Comparison of ENCODE assay signal across 2 cellular contexts in genomic region chr16:263944-264343, GRCh38.
TF ChIP-seq lines count a peak whose summit lies in the region.

No MANE protein-coding gene starts in this region.

TF ChIP-seq in SK-N-SH, 30 proteins besides CTCF, POLR2A, EP300 and RAD21:
- TF ChIP-seq SMC3 (IDR thresholded peaks at IDR 0.05; ENCODE audit: low read depth, low read length), result no peak
- no peak for TF ChIP-seq TAF1 (IDR thresholded peaks at IDR 0.05; ENCODE audit: borderline replicate concordance, low read depth, low read length)
- no peak for TF ChIP-seq POLR2AphosphoS5 (IDR thresholded peaks at IDR 0.05; ENCODE audit: low read depth, low read length)
- TF ChIP-seq MAX (IDR thresholded peaks at IDR 0.05; ENCODE audit: low read depth), result no peak
- TF ChIP-seq TEAD4 (IDR thresholded peaks at IDR 0.05; ENCODE audit: borderline replicate concordance, insufficient read depth), result no peak
- no peak for TF ChIP-seq RCOR1 (IDR thresholded peaks at IDR 0.05; ENCODE audit: low read length)
- TF ChIP-seq GATA2 (CRISPR knock-in tag; IDR thresholded peaks at IDR 0.05), result no peak

TF ChIP-seq in SK-N-SH treated with all-trans-retinoic acid at 6 μM for 48 hours, 23 proteins besides CTCF, POLR2A, EP300 and RAD21:
- TF ChIP-seq ESRRG (CRISPR knock-in tag; IDR thresholded peaks at IDR 0.05) (no peak), PPARA (CRISPR knock-in tag; IDR thresholded peaks at IDR 0.05; ENCODE audit: borderline replicate concordance) (no peak), CSRNP3 (CRISPR knock-in tag; IDR thresholded peaks at IDR 0.05) (no peak), POU6F1 (CRISPR knock-in tag; IDR thresholded peaks at IDR 0.05; ENCODE audit: borderline replicate concordance, low read depth) (no peak), GLIS3 (CRISPR knock-in tag; IDR thresholded peaks at IDR 0.05) (no peak), ZNF8 (CRISPR knock-in tag; IDR thresholded peaks at IDR 0.05) (no peak), TCF4 (CRISPR knock-in tag; IDR thresholded peaks at IDR 0.05; ENCODE audit: borderline replicate concordance) (no peak), TSHZ2 (CRISPR knock-in tag; IDR thresholded peaks at IDR 0.05) (no peak), ZNF565 (CRISPR knock-in tag; conservative IDR thresholded peaks at IDR 0.05; ENCODE audit: low read depth) (no peak), OSR1 (CRISPR knock-in tag; IDR thresholded peaks at IDR 0.05) (no peak), ZNF70 (CRISPR knock-in tag; IDR thresholded peaks at IDR 0.05) (no peak), ARNTL (CRISPR knock-in tag; IDR thresholded peaks at IDR 0.05; ENCODE audit: borderline replicate concordance, low read depth) (no peak), CREB5 (CRISPR knock-in tag; IDR thresholded peaks at IDR 0.05; ENCODE audit: low read depth) (no peak)
